18 cellular contexts compared by ENCODE assay signal in genomic region chr2:218873359-218874194, GRCh38. TPM values are rescaled to one million over a fixed set of nuclear protein-coding genes. Genes with fewer than 3 reads are reported as not detected.
DNase-seq lines count a peak whose midpoint lies in the region; ATAC-seq and TF ChIP-seq lines count a peak whose summit lies in the region.
"Had no signal": no experiment of that assay in that cellular context is flagged by ENCODE, and none has a peak within 500 bp of the region (broad histone marks: within the 10 kb centered on the region; RNA-seq: fewer than 3 reads in every experiment).

No MANE protein-coding gene starts in this region.

- H3K9me3 ChIP-seq in OCI-LY1 (ENCODE audit: low read length), result no peaks in the 10 kb centered on the region
- no peaks in the 10 kb centered on the region for H3K9me3 ChIP-seq in spleen
- H3K9me3 ChIP-seq: Caco-2, gastroesophageal sphincter, tibial nerve had no signal

- no peak overlapping the region for H3K4me3 ChIP-seq in OCI-LY1 (ENCODE audit: low read depth, low read length, poor library complexity, severe bottlenecking)
- H3K4me3 ChIP-seq in spleen, result peak overlapping the region in 5 of 8 donors; percentile 11 to 73 (median 15)
- H3K4me3 ChIP-seq: gastroesophageal sphincter, tibial nerve had no signal

- H3K36me3 ChIP-seq in OCI-LY1 (ENCODE audit: insufficient read depth, low read length), result no peaks in the 10 kb centered on the region
- H3K36me3 ChIP-seq in spleen, result peaks cover 0 to 7% (median 0%) of the 10 kb centered on the region in 6 donors
- H3K36me3 ChIP-seq: gastroesophageal sphincter had no signal

- TF ChIP-seq POLR2A in spleen (IDR thresholded peaks at IDR 0.05), result no peak

- no peak for DNase-seq in activated CD4-positive, alpha-beta T cell treated with anti-CD3 and anti-CD28 coated beads for 36 hours
- DNase-seq in activated CD4-positive, alpha-beta T cell treated with anti-CD3 and anti-CD28 coated beads, Interleukin-2, amount 10 ng/mL, durations not matched to agents 7 days and 5 days, result no peak
- DNase-seq in glutamatergic neuron (peak; percentile 53), spleen (peak; percentile 79), NCI-H1092 (lab: John Stamatoyannopoulos, UW) (no peak), hippocampal formation (lab: John Stamatoyannopoulos, UW) (no peak)
- DNase-seq: Caco-2; effector CD8-positive, alpha-beta T cell; NCI-H187; NCI-H82; SHP77 had no signal

- no peaks in the 10 kb centered on the region for H3K36me3 Mint-ChIP-seq in activated CD4-positive, alpha-beta T cell treated with anti-CD3 and anti-CD28 coated beads for 36 hours (ENCODE audit: low read depth)
- no peaks in the 10 kb centered on the region for H3K36me3 Mint-ChIP-seq in activated CD4-positive, alpha-beta T cell treated with anti-CD3 and anti-CD28 coated beads, Interleukin-2, amount 10 ng/mL, durations not matched to agents 7 days and 5 days (ENCODE audit: low read depth)
- H3K36me3 Mint-ChIP-seq in glutamatergic neuron (ENCODE audit: unreplicated experiment), result peaks cover 6% of the 10 kb centered on the region

- H4K20me1 ChIP-seq in OCI-LY1 (ENCODE audit: insufficient read depth, low read length), result no peaks in the 10 kb centered on the region

- H3K4me1 ChIP-seq in OCI-LY1 (ENCODE audit: insufficient read depth, low read length, severe bottlenecking) (peaks cover 39% of the 10 kb centered on the region), spleen (peaks cover 12 to 67% (median 55%) of the 10 kb centered on the region in 6 donors)

- H3K27me3 ChIP-seq in OCI-LY1 (ENCODE audit: insufficient read depth, low read length) (peaks cover 11% of the 10 kb centered on the region), spleen (replicated peaks in 1 of 7) (peaks cover 0 to 88% (median 29%) of the 10 kb centered on the region in 7 donors)

- H3K9me3 Mint-ChIP-seq in activated CD4-positive, alpha-beta T cell treated with anti-CD3 and anti-CD28 coated beads for 36 hours (ENCODE audit: low read depth), result no peaks in the 10 kb centered on the region
- H3K9me3 Mint-ChIP-seq in activated CD4-positive, alpha-beta T cell treated with anti-CD3 and anti-CD28 coated beads, Interleukin-2, amount 10 ng/mL, durations not matched to agents 7 days and 5 days, result no peaks in the 10 kb centered on the region
- H3K9me3 Mint-ChIP-seq in glutamatergic neuron (ENCODE audit: unreplicated experiment), result peaks cover 5% of the 10 kb centered on the region
- H3K9me3 Mint-ChIP-seq: activated T-helper 1 cell treated with anti-CD3 and anti-CD28 coated beads, Interleukin-12 subunit alpha, Interleukin-12 subunit beta, Interleukin-2, Interleukin-4 antibody, amounts not matched to agents 30 ng/mL and 10 ng/mL and 1 ng/mL, durations not matched to agents 14 hours and 24 hours and 36 hours had no signal

- ATAC-seq in activated CD4-positive, alpha-beta T cell treated with anti-CD3 and anti-CD28 coated beads for 36 hours, result peak; percentile 14
- no peak for ATAC-seq in esophagus mucosa
- ATAC-seq: gastroesophageal sphincter had no signal

- H3K9me2 ChIP-seq in OCI-LY1 (ENCODE audit: low read depth, low read length), result no peaks in the 10 kb centered on the region

- H3K4me3 Mint-ChIP-seq in activated CD4-positive, alpha-beta T cell treated with anti-CD3 and anti-CD28 coated beads for 36 hours, result no peak overlapping the region
- H3K4me3 Mint-ChIP-seq in activated CD4-positive, alpha-beta T cell treated with anti-CD3 and anti-CD28 coated beads, Interleukin-2, amount 10 ng/mL, durations not matched to agents 7 days and 5 days, result no peak overlapping the region
- no peak overlapping the region for H3K4me3 Mint-ChIP-seq in glutamatergic neuron (ENCODE audit: unreplicated experiment)
- H3K4me3 Mint-ChIP-seq: activated T-helper 1 cell treated with anti-CD3 and anti-CD28 coated beads, Interleukin-12 subunit alpha, Interleukin-12 subunit beta, Interleukin-2, Interleukin-4 antibody, amounts not matched to agents 30 ng/mL and 10 ng/mL and 1 ng/mL, durations not matched to agents 14 hours and 24 hours and 36 hours had no signal

- H3K27ac Mint-ChIP-seq in activated CD4-positive, alpha-beta T cell treated with anti-CD3 and anti-CD28 coated beads for 36 hours, result no peak overlapping the region
- no peak overlapping the region for H3K27ac Mint-ChIP-seq in activated CD4-positive, alpha-beta T cell treated with anti-CD3 and anti-CD28 coated beads, Interleukin-2, amount 10 ng/mL, durations not matched to agents 7 days and 5 days
- no peak overlapping the region for H3K27ac Mint-ChIP-seq in glutamatergic neuron (ENCODE audit: unreplicated experiment)
- H3K27ac Mint-ChIP-seq: activated T-helper 1 cell treated with anti-CD3 and anti-CD28 coated beads, Interleukin-12 subunit alpha, Interleukin-12 subunit beta, Interleukin-2, Interleukin-4 antibody, amounts not matched to agents 30 ng/mL and 10 ng/mL and 1 ng/mL, durations not matched to agents 14 hours and 24 hours and 36 hours had no signal

- H3K79me2 ChIP-seq in OCI-LY1 (ENCODE audit: insufficient read depth, low read length), result no peaks in the 10 kb centered on the region

- H2AFZ ChIP-seq in OCI-LY1 (ENCODE audit: low read length), result no peak overlapping the region

- POLR2A ChIA-PET in activated CD4-positive, alpha-beta T cell treated with anti-CD3 and anti-CD28 coated beads for 36 hours (lab: Charles Lee), result interaction anchor here (0.5 to 1.9 kb wide), 2 partner anchors 23 to 248 kb away, joined by 3 to 4 read pairs; no protein-coding TSS in a partner anchor
- POLR2A ChIA-PET in activated CD4-positive, alpha-beta T cell treated with anti-CD3 and anti-CD28 coated beads, Interleukin-2, amount 10 ng/mL, durations not matched to agents 7 days and 5 days (lab: Charles Lee), result no interaction called here

- no peak for TF ChIP-seq CTCF in OCI-LY1 (IDR thresholded peaks at IDR 0.05; ENCODE audit: low read length)
- no peak for TF ChIP-seq CTCF in glutamatergic neuron (IDR thresholded peaks at IDR 0.05; ENCODE audit: partially characterized antibody, unreplicated experiment)
- peak in 1 of 11 experiments; percentile 6 for TF ChIP-seq CTCF in spleen (IDR thresholded peaks at IDR 0.05 in 8 of 11, conservative IDR thresholded peaks at IDR 0.05 in 3 of 11)

- H3K4me1 Mint-ChIP-seq in activated CD4-positive, alpha-beta T cell treated with anti-CD3 and anti-CD28 coated beads for 36 hours, result peaks cover 25% of the 10 kb centered on the region
- H3K4me1 Mint-ChIP-seq in activated CD4-positive, alpha-beta T cell treated with anti-CD3 and anti-CD28 coated beads, Interleukin-2, amount 10 ng/mL, durations not matched to agents 7 days and 5 days, result peaks cover 11% of the 10 kb centered on the region
- peaks cover 20% of the 10 kb centered on the region for H3K4me1 Mint-ChIP-seq in glutamatergic neuron (ENCODE audit: low read depth, unreplicated experiment)

- intact Hi-C loops in activated CD4-positive, alpha-beta T cell treated with anti-CD3 and anti-CD28 coated beads for 36 hours (cut with DNase I, micrococcal nuclease), result loop anchor here (5.0 kb wide), 3 partner anchors 84 to 124 kb away; partner anchors contain the start of gene CDK5R2 (in 1 of the 2)
- intact Hi-C loops in spleen (cut with DNase I; ENCODE audit: low total_unique reads), result no loop called here

- H3K27ac ChIP-seq in OCI-LY1 (ENCODE audit: low read depth, low read length, poor library complexity, severe bottlenecking), result no peak overlapping the region
- no peak overlapping the region for H3K27ac ChIP-seq in spleen
- H3K27ac ChIP-seq: gastroesophageal sphincter, tibial nerve had no signal

- H3K9ac ChIP-seq in OCI-LY1 (ENCODE audit: low read length), result no peak overlapping the region

- peaks cover 47% of the 10 kb centered on the region for H3K27me3 Mint-ChIP-seq in activated CD4-positive, alpha-beta T cell treated with anti-CD3 and anti-CD28 coated beads for 36 hours
- peaks cover 77% of the 10 kb centered on the region for H3K27me3 Mint-ChIP-seq in activated CD4-positive, alpha-beta T cell treated with anti-CD3 and anti-CD28 coated beads, Interleukin-2, amount 10 ng/mL, durations not matched to agents 7 days and 5 days
- peaks cover 26% of the 10 kb centered on the region for H3K27me3 Mint-ChIP-seq in glutamatergic neuron (ENCODE audit: unreplicated experiment)

- CTCF ChIA-PET in activated CD4-positive, alpha-beta T cell treated with anti-CD3 and anti-CD28 coated beads for 36 hours (lab: Charles Lee), result interaction anchor here (0.6 to 18.2 kb wide), 9 partner anchors 10 to 94 kb away, joined by 3 to 620 read pairs (median 24); no protein-coding TSS in a partner anchor
- CTCF ChIA-PET in activated CD4-positive, alpha-beta T cell treated with anti-CD3 and anti-CD28 coated beads, Interleukin-2, amount 10 ng/mL, durations not matched to agents 7 days and 5 days (lab: Charles Lee), result interaction anchor here (1.0 to 27.4 kb wide), 5 partner anchors 26 to 185 kb away, joined by 3 to 669 read pairs (median 4); no protein-coding TSS in a partner anchor

- 10 to 27% (median 22%) methylated on average over 20 to 86 of the region's 86 CpGs for WGBS in spleen, 5 donors

- H3F3A ChIP-seq in OCI-LY1 (ENCODE audit: insufficient read depth, low read length), result no peaks in the 10 kb centered on the region

- peak overlapping the region; percentile 30; the same call in 1 of the 2 replicates for H3K4me2 ChIP-seq in OCI-LY1 (ENCODE audit: low read length)

RNA-seq across cellular contexts. Expression of gene WNT10A, which starts 7.1 kb away (rescaled TPM):
- 1 to 10 TPM; 5.4 to 6.0 TPM for total RNA-seq in activated CD4-positive, alpha-beta T cell treated with anti-CD3 and anti-CD28 coated beads for 36 hours
- under 1 TPM; 0.10 TPM for total RNA-seq in activated CD4-positive, alpha-beta T cell treated with anti-CD3 and anti-CD28 coated beads, Interleukin-2, amount 10 ng/mL, durations not matched to agents 7 days and 5 days
- total RNA-seq in glutamatergic neuron (ENCODE audit: unreplicated experiment), result 0.17 TPM
- total RNA-seq in spleen, result 1 to 10 TPM; 1.6 to 7.9 (median 3.5) TPM
- polyA plus RNA-seq in spleen, result 1 to 10 TPM; 1.5 to 2.5 (median 1.5) TPM
- 3.4 TPM for total RNA-seq in esophagus mucosa
- total RNA-seq: gastroesophageal sphincter had no signal

RNA-seq across cellular contexts. Expression of gene WNT6, which starts 14.0 kb away (rescaled TPM):
- under 1 TPM in 1 of 2 experiments, not detected in 1; 0.30 TPM for total RNA-seq in activated CD4-positive, alpha-beta T cell treated with anti-CD3 and anti-CD28 coated beads for 36 hours
- total RNA-seq in activated CD4-positive, alpha-beta T cell treated with anti-CD3 and anti-CD28 coated beads, Interleukin-2, amount 10 ng/mL, durations not matched to agents 7 days and 5 days, result not detected
- total RNA-seq in glutamatergic neuron (ENCODE audit: unreplicated experiment) (0.66 TPM), spleen (10 to 100 TPM in 3 of 7 donors, 1 to 10 TPM in 4; 2.2 to 10.9 (median 10.0) TPM), esophagus mucosa (not detected)
- polyA plus RNA-seq in spleen, result 1 to 10 TPM; 1.1 to 4.0 (median 1.1) TPM
- total RNA-seq: A673; activated T-helper 1 cell treated with anti-CD3 and anti-CD28 coated beads, Interleukin-12 subunit alpha, Interleukin-12 subunit beta, Interleukin-2, Interleukin-4 antibody, amounts not matched to agents 30 ng/mL and 10 ng/mL and 1 ng/mL, durations not matched to agents 14 hours and 24 hours and 36 hours had no signal

RNA-seq across cellular contexts. Expression of gene PRKAG3, which starts 42.0 kb away (rescaled TPM):
- not detected for total RNA-seq in activated CD4-positive, alpha-beta T cell treated with anti-CD3 and anti-CD28 coated beads for 36 hours
- not detected for total RNA-seq in activated CD4-positive, alpha-beta T cell treated with anti-CD3 and anti-CD28 coated beads, Interleukin-2, amount 10 ng/mL, durations not matched to agents 7 days and 5 days
- total RNA-seq in glutamatergic neuron (ENCODE audit: unreplicated experiment) (not detected), spleen (not detected), esophagus mucosa (not detected)
- polyA plus RNA-seq in spleen, result not detected
- total RNA-seq: A673; activated T-helper 1 cell treated with anti-CD3 and anti-CD28 coated beads, Interleukin-12 subunit alpha, Interleukin-12 subunit beta, Interleukin-2, Interleukin-4 antibody, amounts not matched to agents 30 ng/mL and 10 ng/mL and 1 ng/mL, durations not matched to agents 14 hours and 24 hours and 36 hours; Caco-2; gastroesophageal sphincter; kidney epithelial cell; tibial nerve had no signal

Comparison
In these comparisons a context has a peak if more than half of its experiments do, and no peak if none do; other contexts are left out.
1. DNase-seq: peak in glutamatergic neuron (single experiment) and spleen (single experiment); none in activated CD4-positive, alpha-beta T cell treated with anti-CD3 and anti-CD28 coated beads for 36 hours (single experiment), activated CD4-positive, alpha-beta T cell treated with anti-CD3 and anti-CD28 coated beads, Interleukin-2, amount 10 ng/mL, durations not matched to agents 7 days and 5 days (single experiment), NCI-H1092 (single experiment) and hippocampal formation (0 of 2).